ENCODE assay signal across 3 cellular contexts in genomic region chr1:161620399-161620798, GRCh38. TPM values are rescaled to one million over a fixed set of nuclear protein-coding genes. Genes with fewer than 3 reads are reported as not detected.
"Had no signal": no experiment of that assay in that cellular context is flagged by ENCODE, and none has a peak within 500 bp of the region (broad histone marks: within the 10 kb centered on the region; RNA-seq: fewer than 3 reads in every experiment).

No MANE protein-coding gene starts in this region.

RNA-seq across cellular contexts. Expression of gene FCGR3B, which starts 10.6 kb away (rescaled TPM):
- total RNA-seq: activated naive CD4-positive, alpha-beta T cell treated with anti-CD3 and anti-CD28 coated beads, Interleukin-2, amount 50 U/mL, for 72 hours; lung microvascular endothelial cell; osteoblast had no signal

RNA-seq across cellular contexts. Expression of gene FCGR2B, which starts 42.5 kb away (rescaled TPM):
- total RNA-seq: lung microvascular endothelial cell had no signal
